Comparison of ENCODE assay signal across 14 cellular contexts in the genomic region with DNA sequence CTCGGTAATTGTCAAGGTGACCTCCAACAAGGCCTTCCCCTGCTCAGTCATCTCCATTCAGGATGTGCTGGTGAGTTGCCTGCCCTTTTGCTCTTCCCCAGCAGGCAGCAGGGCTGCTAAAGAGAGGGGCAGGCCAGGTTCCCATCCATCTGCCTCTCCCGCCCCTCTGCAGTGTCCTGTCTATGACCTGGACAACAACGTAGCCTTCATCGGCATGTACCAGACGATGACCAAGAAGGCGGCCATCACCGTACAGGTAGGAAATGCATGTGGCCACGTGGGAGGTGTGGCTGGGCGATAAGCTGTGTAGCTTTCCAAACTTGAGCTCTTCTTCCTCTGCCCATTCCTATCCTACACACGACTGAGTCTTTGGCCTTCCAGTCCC.
"Had no signal": no experiment of that assay in that cellular context is flagged by ENCODE, and none has a peak within 500 bp of the region (broad histone marks: within the 10 kb centered on the region; RNA-seq: fewer than 3 reads in every experiment).

No MANE protein-coding gene starts in this region.

- H3K27me3 Mint-ChIP-seq: activated CD8-positive, alpha-beta T cell treated with anti-CD3 and anti-CD28 coated beads for 36 hours; activated T-helper 17 cell treated with anti-CD3 and anti-CD28 coated beads, Interleukin-2, amount 50 U/mL, for 72 hours; naive thymus-derived CD4-positive, alpha-beta T cell had no signal

- H3K9me3 Mint-ChIP-seq: activated CD8-positive, alpha-beta T cell treated with anti-CD3 and anti-CD28 coated beads for 36 hours; activated naive CD4-positive, alpha-beta T cell treated with anti-CD3 and anti-CD28 coated beads, Interleukin-2, amount 50 U/mL, for 72 hours; activated T-helper 17 cell treated with anti-CD3 and anti-CD28 coated beads, Interleukin-2, amount 50 U/mL, for 72 hours; naive thymus-derived CD4-positive, alpha-beta T cell had no signal

- ATAC-seq: activated CD8-positive, alpha-beta T cell treated with anti-CD3 and anti-CD28 coated beads for 36 hours; activated naive CD4-positive, alpha-beta T cell treated with anti-CD3 and anti-CD28 coated beads, Interleukin-2, amount 50 U/mL, for 72 hours; activated T-helper 17 cell treated with anti-CD3 and anti-CD28 coated beads, Interleukin-2, amount 50 U/mL, for 72 hours; naive thymus-derived CD4-positive, alpha-beta T cell; pancreas had no signal

- H3K9me3 ChIP-seq: esophagus muscularis mucosa, pancreas, tibial nerve had no signal

- H3K27ac ChIP-seq: esophagus muscularis mucosa had no signal

- H3K4me3 Mint-ChIP-seq: activated CD8-positive, alpha-beta T cell treated with anti-CD3 and anti-CD28 coated beads for 36 hours; activated T-helper 17 cell treated with anti-CD3 and anti-CD28 coated beads, Interleukin-2, amount 50 U/mL, for 72 hours; naive thymus-derived CD4-positive, alpha-beta T cell had no signal

- H3K27ac Mint-ChIP-seq: activated CD8-positive, alpha-beta T cell treated with anti-CD3 and anti-CD28 coated beads for 36 hours; activated T-helper 17 cell treated with anti-CD3 and anti-CD28 coated beads, Interleukin-2, amount 50 U/mL, for 72 hours had no signal

- DNase-seq: activated CD4-positive, alpha-beta T cell treated with anti-CD3 and anti-CD28 coated beads for 1 hour; activated CD8-positive, alpha-beta T cell treated with anti-CD3 and anti-CD28 coated beads for 36 hours; activated T-cell treated with anti-CD3 and anti-CD28 coated beads for 4 hours; anterior cingulate cortex; hypothalamus; SHP77 treated with DMSO at 0.1 percent for 48 hours; small intestine had no signal

- H3K27me3 ChIP-seq: dorsolateral prefrontal cortex, esophagus muscularis mucosa, pancreas, tibial nerve had no signal

- H3K4me3 ChIP-seq: dorsolateral prefrontal cortex, esophagus muscularis mucosa, pancreas, tibial nerve had no signal
